ENCODE assay signal across 21 cellular contexts in the genomic region with DNA sequence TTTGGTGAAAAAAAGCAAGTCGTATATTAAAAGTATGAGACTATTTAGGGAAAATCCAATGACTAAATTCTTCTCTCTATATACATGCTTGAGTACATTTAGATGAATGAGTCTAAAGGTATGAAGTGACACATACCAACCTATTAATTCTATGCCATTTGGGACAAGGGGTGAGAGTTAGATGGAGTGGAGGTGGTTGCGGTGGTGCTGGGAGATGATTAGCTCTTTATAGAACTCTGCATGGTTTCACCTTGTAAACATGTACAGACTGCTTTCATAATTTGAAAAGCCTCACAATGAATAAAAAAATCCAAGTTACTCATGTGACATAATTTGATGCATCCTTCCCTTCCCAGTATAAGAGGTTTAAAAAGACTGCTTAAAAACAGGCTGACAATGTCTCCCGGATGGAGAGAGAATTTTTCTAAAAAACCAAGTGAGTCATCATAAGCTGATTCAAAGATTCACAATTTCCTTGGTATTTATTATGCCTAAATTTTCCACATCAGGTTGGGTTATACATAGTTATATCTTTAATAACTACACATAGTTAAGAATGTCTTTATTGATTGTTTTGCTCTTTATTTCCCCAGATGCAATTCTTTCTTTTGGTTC.
"Had no signal": no experiment of that assay in that cellular context is flagged by ENCODE, and none has a peak within 500 bp of the region (broad histone marks: within the 10 kb centered on the region; RNA-seq: fewer than 3 reads in every experiment).

No MANE protein-coding gene starts in this region.

- DNase-seq: activated CD4-positive, alpha-beta T cell treated with anti-CD3 and anti-CD28 coated beads for 4 hours; activated CD8-positive, alpha-beta memory T cell treated with anti-CD3 and anti-CD28 coated beads, Interleukin-2, amount 50 U/mL, for 4 hours; activated CD8-positive, alpha-beta T cell treated with anti-CD3 and anti-CD28 coated beads for 36 hours; activated naive CD4-positive, alpha-beta T cell treated with Interleukin-2 at 50 U/mL for 16 hours; activated naive CD8-positive, alpha-beta T cell treated with anti-CD3 and anti-CD28 coated beads, Interleukin-2, amount 50 U/mL, for 24 hours; activated T-cell treated with anti-CD3 and anti-CD28 coated beads, Interleukin-2, amount 50 U/mL, for 72 hours; amniotic stem cell; brain microvascular endothelial cell; Kasumi-1; NCI-H1105 treated with DMSO at 0.1 percent for 48 hours; NCI-H146; NCI-H187 treated with DMSO at 0.1 percent for 48 hours; NCI-H2081 treated with DMSO at 0.1 percent for 48 hours; NCI-H446; NCI-H524; SHP77 treated with DMSO at 0.1 percent for 48 hours had no signal

- FAIRE-seq: RCC 7860 had no signal

- H3K4me1 ChIP-seq: ascending aorta had no signal

- H3K9me3 ChIP-seq: ascending aorta had no signal

- H3K36me3 ChIP-seq: ascending aorta, brain microvascular endothelial cell, cardiac muscle cell had no signal

- H3K4me3 ChIP-seq: ascending aorta, cardiac muscle cell had no signal

- H3K27me3 ChIP-seq: ascending aorta, brain microvascular endothelial cell, cardiac muscle cell had no signal

- ATAC-seq: activated CD4-positive, CD25-positive, alpha-beta regulatory T cell treated with anti-CD3 and anti-CD28 coated beads, Interleukin-2, amount 50 U/mL, for 24 hours; activated CD8-positive, alpha-beta T cell treated with anti-CD3 and anti-CD28 coated beads for 36 hours; activated naive CD4-positive, alpha-beta T cell treated with anti-CD3 and anti-CD28 coated beads, Interleukin-2, amount 50 U/mL, for 72 hours; activated naive CD8-positive, alpha-beta T cell treated with anti-CD3 and anti-CD28 coated beads, Interleukin-2, amount 50 U/mL, for 24 hours; activated T-cell treated with anti-CD3 and anti-CD28 coated beads, Interleukin-2, amount 50 U/mL, for 72 hours had no signal

- H3K27ac ChIP-seq: ascending aorta, brain microvascular endothelial cell, cardiac muscle cell had no signal
